Comparison of ENCODE assay signal across 2 cellular contexts in the genomic region with DNA sequence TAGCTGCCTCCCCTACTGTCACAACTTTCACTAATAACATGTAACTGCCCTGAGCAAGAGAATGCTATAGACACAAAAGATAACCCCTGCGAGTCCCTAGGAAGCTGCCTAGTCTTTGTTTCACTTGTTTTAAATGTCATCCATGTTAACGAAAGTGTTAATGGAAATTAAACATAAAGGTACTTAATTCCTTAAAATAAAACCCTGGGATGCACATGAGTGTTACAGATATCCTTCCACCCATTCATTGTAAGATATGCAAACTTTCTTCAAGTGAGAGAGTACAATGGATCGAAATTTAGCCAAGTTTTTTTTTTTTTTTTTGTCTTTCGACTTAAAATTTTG.
TF ChIP-seq lines count a peak whose summit lies in the region.

No MANE protein-coding gene starts in this region.

TF ChIP-seq in liver, 16 proteins besides CTCF, POLR2A, EP300 and RAD21 (continued from another document):
- TF ChIP-seq, protein P1, sequence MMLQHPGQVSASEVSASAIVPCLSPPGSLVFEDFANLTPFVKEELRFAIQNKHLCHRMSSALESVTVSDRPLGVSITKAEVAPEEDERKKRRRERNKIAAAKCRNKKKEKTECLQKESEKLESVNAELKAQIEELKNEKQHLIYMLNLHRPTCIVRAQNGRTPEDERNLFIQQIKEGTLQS (IDR thresholded peaks at IDR 0.05) = no peak
- TF ChIP-seq YY1 (IDR thresholded peaks at IDR 0.05) (no peak), GABPA (IDR thresholded peaks at IDR 0.05 in 1 of 2, conservative IDR thresholded peaks at IDR 0.05 in 1 of 2) (no peak), RXRA (IDR thresholded peaks at IDR 0.05) (no peak), FOXA2 (IDR thresholded peaks at IDR 0.05) (no peak), FOXA1 (IDR thresholded peaks at IDR 0.05) (no peak)
- TF ChIP-seq, protein P2, sequence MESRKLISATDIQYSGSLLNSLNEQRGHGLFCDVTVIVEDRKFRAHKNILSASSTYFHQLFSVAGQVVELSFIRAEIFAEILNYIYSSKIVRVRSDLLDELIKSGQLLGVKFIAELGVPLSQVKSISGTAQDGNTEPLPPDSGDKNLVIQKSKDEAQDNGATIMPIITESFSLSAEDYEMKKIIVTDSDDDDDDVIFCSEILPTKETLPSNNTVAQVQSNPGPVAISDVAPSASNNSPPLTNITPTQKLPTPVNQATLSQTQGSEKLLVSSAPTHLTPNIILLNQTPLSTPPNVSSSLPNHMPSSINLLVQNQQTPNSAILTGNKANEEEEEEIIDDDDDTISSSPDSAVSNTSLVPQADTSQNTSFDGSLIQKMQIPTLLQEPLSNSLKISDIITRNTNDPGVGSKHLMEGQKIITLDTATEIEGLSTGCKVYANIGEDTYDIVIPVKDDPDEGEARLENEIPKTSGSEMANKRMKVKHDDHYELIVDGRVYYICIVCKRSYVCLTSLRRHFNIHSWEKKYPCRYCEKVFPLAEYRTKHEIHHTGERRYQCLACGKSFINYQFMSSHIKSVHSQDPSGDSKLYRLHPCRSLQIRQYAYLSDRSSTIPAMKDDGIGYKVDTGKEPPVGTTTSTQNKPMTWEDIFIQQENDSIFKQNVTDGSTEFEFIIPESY (IDR thresholded peaks at IDR 0.05) = no peak
- TF ChIP-seq, protein P3, sequence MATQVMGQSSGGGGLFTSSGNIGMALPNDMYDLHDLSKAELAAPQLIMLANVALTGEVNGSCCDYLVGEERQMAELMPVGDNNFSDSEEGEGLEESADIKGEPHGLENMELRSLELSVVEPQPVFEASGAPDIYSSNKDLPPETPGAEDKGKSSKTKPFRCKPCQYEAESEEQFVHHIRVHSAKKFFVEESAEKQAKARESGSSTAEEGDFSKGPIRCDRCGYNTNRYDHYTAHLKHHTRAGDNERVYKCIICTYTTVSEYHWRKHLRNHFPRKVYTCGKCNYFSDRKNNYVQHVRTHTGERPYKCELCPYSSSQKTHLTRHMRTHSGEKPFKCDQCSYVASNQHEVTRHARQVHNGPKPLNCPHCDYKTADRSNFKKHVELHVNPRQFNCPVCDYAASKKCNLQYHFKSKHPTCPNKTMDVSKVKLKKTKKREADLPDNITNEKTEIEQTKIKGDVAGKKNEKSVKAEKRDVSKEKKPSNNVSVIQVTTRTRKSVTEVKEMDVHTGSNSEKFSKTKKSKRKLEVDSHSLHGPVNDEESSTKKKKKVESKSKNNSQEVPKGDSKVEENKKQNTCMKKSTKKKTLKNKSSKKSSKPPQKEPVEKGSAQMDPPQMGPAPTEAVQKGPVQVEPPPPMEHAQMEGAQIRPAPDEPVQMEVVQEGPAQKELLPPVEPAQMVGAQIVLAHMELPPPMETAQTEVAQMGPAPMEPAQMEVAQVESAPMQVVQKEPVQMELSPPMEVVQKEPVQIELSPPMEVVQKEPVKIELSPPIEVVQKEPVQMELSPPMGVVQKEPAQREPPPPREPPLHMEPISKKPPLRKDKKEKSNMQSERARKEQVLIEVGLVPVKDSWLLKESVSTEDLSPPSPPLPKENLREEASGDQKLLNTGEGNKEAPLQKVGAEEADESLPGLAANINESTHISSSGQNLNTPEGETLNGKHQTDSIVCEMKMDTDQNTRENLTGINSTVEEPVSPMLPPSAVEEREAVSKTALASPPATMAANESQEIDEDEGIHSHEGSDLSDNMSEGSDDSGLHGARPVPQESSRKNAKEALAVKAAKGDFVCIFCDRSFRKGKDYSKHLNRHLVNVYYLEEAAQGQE (IDR thresholded peaks at IDR 0.05) = no peak

TF ChIP-seq in HepG2, 621 proteins besides CTCF, POLR2A, EP300 and RAD21:
- no peak for TF ChIP-seq PRDM10 (CRISPR knock-in tag; IDR thresholded peaks at IDR 0.05; ENCODE audit: low read depth)
- no peak for TF ChIP-seq RXRA (CRISPR knock-in tag; IDR thresholded peaks at IDR 0.05)
- TF ChIP-seq JUND (CRISPR knock-in tag; IDR thresholded peaks at IDR 0.05) = no peak
- TF ChIP-seq MNT (IDR thresholded peaks at IDR 0.05) = no peak
- TF ChIP-seq, protein P4, sequence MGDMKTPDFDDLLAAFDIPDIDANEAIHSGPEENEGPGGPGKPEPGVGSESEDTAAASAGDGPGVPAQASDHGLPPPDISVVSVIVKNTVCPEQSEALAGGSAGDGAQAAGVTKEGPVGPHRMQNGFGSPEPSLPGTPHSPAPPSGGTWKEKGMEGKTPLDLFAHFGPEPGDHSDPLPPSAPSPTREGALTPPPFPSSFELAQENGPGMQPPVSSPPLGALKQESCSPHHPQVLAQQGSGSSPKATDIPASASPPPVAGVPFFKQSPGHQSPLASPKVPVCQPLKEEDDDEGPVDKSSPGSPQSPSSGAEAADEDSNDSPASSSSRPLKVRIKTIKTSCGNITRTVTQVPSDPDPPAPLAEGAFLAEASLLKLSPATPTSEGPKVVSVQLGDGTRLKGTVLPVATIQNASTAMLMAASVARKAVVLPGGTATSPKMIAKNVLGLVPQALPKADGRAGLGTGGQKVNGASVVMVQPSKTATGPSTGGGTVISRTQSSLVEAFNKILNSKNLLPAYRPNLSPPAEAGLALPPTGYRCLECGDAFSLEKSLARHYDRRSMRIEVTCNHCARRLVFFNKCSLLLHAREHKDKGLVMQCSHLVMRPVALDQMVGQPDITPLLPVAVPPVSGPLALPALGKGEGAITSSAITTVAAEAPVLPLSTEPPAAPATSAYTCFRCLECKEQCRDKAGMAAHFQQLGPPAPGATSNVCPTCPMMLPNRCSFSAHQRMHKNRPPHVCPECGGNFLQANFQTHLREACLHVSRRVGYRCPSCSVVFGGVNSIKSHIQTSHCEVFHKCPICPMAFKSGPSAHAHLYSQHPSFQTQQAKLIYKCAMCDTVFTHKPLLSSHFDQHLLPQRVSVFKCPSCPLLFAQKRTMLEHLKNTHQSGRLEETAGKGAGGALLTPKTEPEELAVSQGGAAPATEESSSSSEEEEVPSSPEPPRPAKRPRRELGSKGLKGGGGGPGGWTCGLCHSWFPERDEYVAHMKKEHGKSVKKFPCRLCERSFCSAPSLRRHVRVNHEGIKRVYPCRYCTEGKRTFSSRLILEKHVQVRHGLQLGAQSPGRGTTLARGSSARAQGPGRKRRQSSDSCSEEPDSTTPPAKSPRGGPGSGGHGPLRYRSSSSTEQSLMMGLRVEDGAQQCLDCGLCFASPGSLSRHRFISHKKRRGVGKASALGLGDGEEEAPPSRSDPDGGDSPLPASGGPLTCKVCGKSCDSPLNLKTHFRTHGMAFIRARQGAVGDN (CRISPR knock-in tag; IDR thresholded peaks at IDR 0.05) = no peak
- TF ChIP-seq ZBTB7A (CRISPR knock-in tag; IDR thresholded peaks at IDR 0.05) = no peak
- TF ChIP-seq SNAPC5 (CRISPR knock-in tag; IDR thresholded peaks at IDR 0.05; ENCODE audit: borderline replicate concordance) = no peak
- TF ChIP-seq FUBP1 (CRISPR knock-in tag; IDR thresholded peaks at IDR 0.05; ENCODE audit: borderline replicate concordance) = no peak
- TF ChIP-seq ZNF878 (CRISPR knock-in tag; IDR thresholded peaks at IDR 0.05) = no peak
